In the genomic region with DNA sequence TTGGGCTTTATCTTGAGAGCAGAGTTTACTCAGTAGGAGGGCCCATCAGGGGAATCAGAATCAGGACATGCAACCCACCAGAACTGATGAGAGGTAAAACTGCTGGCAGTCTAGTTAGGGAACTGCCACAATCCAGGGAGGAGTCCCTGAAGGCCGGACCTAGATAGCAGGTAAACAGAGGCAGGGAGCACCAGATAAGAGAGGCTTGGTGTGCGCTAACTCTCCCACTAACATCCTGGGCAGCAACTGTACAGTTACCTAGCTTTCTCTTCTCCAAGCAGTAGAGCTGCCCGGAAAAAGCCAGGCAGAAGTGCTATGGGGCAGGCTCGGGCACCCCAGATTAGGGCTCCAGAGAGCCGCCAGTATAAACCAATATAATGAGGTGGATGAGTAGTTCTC, we compare ENCODE assay signal across 9 cellular contexts. TPM values are rescaled to one million over a fixed set of nuclear protein-coding genes. Genes with fewer than 3 reads are reported as not detected.
A peak's percentile ranks its signal among the peaks of the same experiment; 100 is the strongest.
DNase-seq lines count a peak whose midpoint lies in the region; TF ChIP-seq lines count a peak whose summit lies in the region.
"Had no signal": no experiment of that assay in that cellular context is flagged by ENCODE, and none has a peak within 500 bp of the region (broad histone marks: within the 10 kb centered on the region; RNA-seq: fewer than 3 reads in every experiment).

No MANE protein-coding gene starts in this region.

- no peak overlapping the region for H3K14ac ChIP-seq in mesenchymal stem cell (ENCODE audit: low read length in 2 of 2)

- no peaks in the 10 kb centered on the region for H3K36me3 ChIP-seq in mesenchymal stem cell (ENCODE audit: control insufficient read depth in 1 of 2, insufficient read depth in 2 of 2, low read depth in 1 of 2, low read length in 2 of 2)
- no peaks in the 10 kb centered on the region for H3K36me3 ChIP-seq in tibial artery
- H3K36me3 ChIP-seq: neutrophil had no signal

- no peak overlapping the region for H3K27ac Mint-ChIP-seq in activated T-cell treated with anti-CD3 and anti-CD28 coated beads, Interleukin-2, amount 50 U/mL, for 24 hours
- no peak overlapping the region for H3K27ac Mint-ChIP-seq in activated CD4-positive, alpha-beta memory T cell treated with anti-CD3 and anti-CD28 coated beads, Interleukin-2, amount 10 ng/mL, durations not matched to agents 7 days and 5 days

- POLR2A ChIA-PET in activated CD4-positive, alpha-beta memory T cell treated with anti-CD3 and anti-CD28 coated beads, Interleukin-2, amount 10 ng/mL, durations not matched to agents 7 days and 5 days (lab: Charles Lee), result no interaction called here

- H2AFZ ChIP-seq in mesenchymal stem cell (ENCODE audit: low read depth, low read length), result no peak overlapping the region

- peaks cover 9% of the 10 kb centered on the region for H3K4me1 Mint-ChIP-seq in activated T-cell treated with anti-CD3 and anti-CD28 coated beads, Interleukin-2, amount 50 U/mL, for 24 hours (ENCODE audit: low read depth)
- H3K4me1 Mint-ChIP-seq in activated CD4-positive, alpha-beta memory T cell treated with anti-CD3 and anti-CD28 coated beads, Interleukin-2, amount 10 ng/mL, durations not matched to agents 7 days and 5 days, result peaks cover 16% of the 10 kb centered on the region

- H3K9me3 Mint-ChIP-seq in activated T-cell treated with anti-CD3 and anti-CD28 coated beads, Interleukin-2, amount 50 U/mL, for 24 hours, result no peaks in the 10 kb centered on the region
- no peaks in the 10 kb centered on the region for H3K9me3 Mint-ChIP-seq in activated CD4-positive, alpha-beta memory T cell treated with anti-CD3 and anti-CD28 coated beads, Interleukin-2, amount 10 ng/mL, durations not matched to agents 7 days and 5 days

- H3K4me2 ChIP-seq in mesenchymal stem cell (ENCODE audit: low read length, poor library complexity, severe bottlenecking), result peak overlapping the region; percentile 73

- no peak overlapping the region for H2BK5ac ChIP-seq in mesenchymal stem cell (ENCODE audit: low read depth, low read length, poor library complexity, severe bottlenecking)

- H2BK15ac ChIP-seq in mesenchymal stem cell (ENCODE audit: low read depth, poor library complexity, severe bottlenecking), result peak overlapping the region; percentile 87

- peak overlapping the region; percentile 56 to 62 for H3K4ac ChIP-seq in mesenchymal stem cell (ENCODE audit: low read depth in 1 of 2, low read length in 2 of 2)

- H2BK12ac ChIP-seq in mesenchymal stem cell (ENCODE audit: low read length in 2 of 2), result peak overlapping the region; percentile 8 to 49

- peak overlapping the region; percentile 34 to 78 for H3K18ac ChIP-seq in mesenchymal stem cell (ENCODE audit: low read depth in 1 of 2, low read length in 2 of 2)

- peak overlapping the region; percentile 97 for H4K8ac ChIP-seq in mesenchymal stem cell (ENCODE audit: low read length)

- 32% methylated on average over 4 of the region's 5 CpGs for WGBS in mesenchymal stem cell

- H3K27me3 Mint-ChIP-seq in activated T-cell treated with anti-CD3 and anti-CD28 coated beads, Interleukin-2, amount 50 U/mL, for 24 hours, result peaks cover 35% of the 10 kb centered on the region
- H3K27me3 Mint-ChIP-seq in activated CD4-positive, alpha-beta memory T cell treated with anti-CD3 and anti-CD28 coated beads, Interleukin-2, amount 10 ng/mL, durations not matched to agents 7 days and 5 days, result peaks cover 41% of the 10 kb centered on the region

- peak overlapping the region; percentile 48 for H3K4me3 Mint-ChIP-seq in activated T-cell treated with anti-CD3 and anti-CD28 coated beads, Interleukin-2, amount 50 U/mL, for 24 hours
- no peak overlapping the region for H3K4me3 Mint-ChIP-seq in activated CD4-positive, alpha-beta memory T cell treated with anti-CD3 and anti-CD28 coated beads, Interleukin-2, amount 10 ng/mL, durations not matched to agents 7 days and 5 days

- H3K27ac ChIP-seq in mesenchymal stem cell (ENCODE audit: low read length, poor library complexity, severe bottlenecking) (peak overlapping the region; percentile 82), tibial artery (peak overlapping the region; percentile 91 to 96)
- H3K27ac ChIP-seq: neutrophil had no signal

- CTCF ChIA-PET in activated CD4-positive, alpha-beta memory T cell treated with anti-CD3 and anti-CD28 coated beads, Interleukin-2, amount 10 ng/mL, durations not matched to agents 7 days and 5 days (lab: Charles Lee), result no interaction called here

- H3K9me3 ChIP-seq in mesenchymal stem cell (ENCODE audit: control insufficient read depth, low read length) (no peaks in the 10 kb centered on the region), tibial artery (no peaks in the 10 kb centered on the region)
- H3K9me3 ChIP-seq: neutrophil had no signal

- intact Hi-C loops in tibial artery (cut with DNase I; ENCODE audit: low total_unique reads), result no loop called here

- H2AK5ac ChIP-seq in mesenchymal stem cell (ENCODE audit: low read length, severe bottlenecking), result no peak overlapping the region

- no peak for DNase-seq in activated T-cell treated with anti-CD3 and anti-CD28 coated beads, Interleukin-2, amount 50 U/mL, for 24 hours
- no peak for DNase-seq in activated T-cell treated with anti-CD3 and anti-CD28 coated beads, Interleukin-2, amount 50 U/mL, for 1 hour
- DNase-seq in cerebellar cortex (ENCODE audit: low spot score) (peak; percentile 18), mesenchymal stem cell (no peak), tibial artery (no peak), NCI-H524 (lab: John Stamatoyannopoulos, UW) (no peak), KG1 (lab: John Stamatoyannopoulos, UW) (no peak)
- no peak for DNase-seq in activated CD4-positive, alpha-beta memory T cell treated with anti-CD3 and anti-CD28 coated beads, Interleukin-2, amount 10 ng/mL, durations not matched to agents 7 days and 5 days

- no peak overlapping the region for H3K4me3 ChIP-seq in mesenchymal stem cell (ENCODE audit: insufficient read depth in 1 of 2, low read depth in 1 of 2, low read length in 2 of 2)
- H3K4me3 ChIP-seq in tibial artery, result no peak overlapping the region

- peak overlapping the region; percentile 27 for H2BK120ac ChIP-seq in mesenchymal stem cell (ENCODE audit: low read depth, low read length)

- no peaks in the 10 kb centered on the region for H3K79me1 ChIP-seq in mesenchymal stem cell (replicated peaks; ENCODE audit: low read length, poor library complexity, severe bottlenecking)

- H4K91ac ChIP-seq in mesenchymal stem cell (ENCODE audit: low read length), result peak overlapping the region; percentile 96

- H3K23ac ChIP-seq in mesenchymal stem cell (ENCODE audit: low read length in 2 of 2), result no peak overlapping the region

- H3K27me3 ChIP-seq in mesenchymal stem cell (ENCODE audit: control insufficient read depth in 1 of 2, insufficient read depth in 1 of 2, low read length in 2 of 2) (no peaks in the 10 kb centered on the region), tibial artery (no peaks in the 10 kb centered on the region)

- no peak for TF ChIP-seq CTCF in tibial artery (IDR thresholded peaks at IDR 0.05)

- H3K9ac ChIP-seq in mesenchymal stem cell (ENCODE audit: low read length), result peak overlapping the region; percentile 94

- no peaks in the 10 kb centered on the region for H3K36me3 Mint-ChIP-seq in activated T-cell treated with anti-CD3 and anti-CD28 coated beads, Interleukin-2, amount 50 U/mL, for 24 hours (ENCODE audit: low read depth)
- no peaks in the 10 kb centered on the region for H3K36me3 Mint-ChIP-seq in activated CD4-positive, alpha-beta memory T cell treated with anti-CD3 and anti-CD28 coated beads, Interleukin-2, amount 10 ng/mL, durations not matched to agents 7 days and 5 days (ENCODE audit: low read depth)

- peaks cover 8% of the 10 kb centered on the region for H3K4me1 ChIP-seq in mesenchymal stem cell (ENCODE audit: control insufficient read depth, insufficient read depth, low read depth, low read length)
- peaks cover 0 to 26% (median 13%) of the 10 kb centered on the region in 4 donors for H3K4me1 ChIP-seq in tibial artery

RNA-seq across cellular contexts. Expression of a gene that starts 0.9 kb away (rescaled TPM):
- 20.5 TPM for polyA plus RNA-seq in mesenchymal stem cell (2013, experiment 1 of 2)
- 19.9 TPM for polyA plus RNA-seq in mesenchymal stem cell (2013, experiment 2 of 2)
- 1 to 10 TPM; 4.0 to 4.3 TPM for total RNA-seq in activated CD4-positive, alpha-beta memory T cell treated with anti-CD3 and anti-CD28 coated beads, Interleukin-2, amount 10 ng/mL, durations not matched to agents 7 days and 5 days
